Comparison of ENCODE assay signal across 8 cellular contexts in the genomic region with DNA sequence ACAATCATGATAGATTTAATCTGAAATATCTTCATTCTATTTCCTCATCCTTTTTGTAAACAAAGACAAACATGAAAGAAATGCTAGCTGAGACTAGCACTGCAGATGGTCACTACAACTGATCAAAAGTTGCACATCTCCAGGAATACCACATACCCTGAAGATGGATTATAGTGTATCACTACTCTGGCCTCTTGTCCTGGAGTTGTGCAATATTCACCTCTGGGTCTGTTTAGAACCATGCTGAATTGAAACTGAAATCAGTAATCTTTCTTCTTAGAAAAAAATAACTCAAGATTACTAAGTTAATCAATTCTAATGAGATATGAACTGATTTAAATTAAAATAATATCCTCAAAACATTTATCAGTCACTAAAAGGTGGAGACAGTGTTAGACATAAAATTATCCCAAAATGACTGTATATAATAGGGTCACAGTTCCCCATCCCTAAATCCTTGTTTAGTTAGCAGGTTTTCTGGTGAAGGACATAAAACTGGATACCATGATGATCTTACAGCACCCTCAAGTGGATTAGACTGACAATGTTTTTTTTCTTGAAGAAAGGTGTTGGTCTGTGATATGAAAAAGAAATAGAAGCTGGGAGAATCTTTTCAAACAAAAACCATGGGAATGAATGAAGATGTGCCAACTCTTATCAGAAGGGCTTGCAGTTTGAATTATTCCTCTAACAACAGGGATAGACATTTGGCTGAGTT. TPM values are rescaled to one million over a fixed set of nuclear protein-coding genes. Genes with fewer than 3 reads are reported as not detected.
DNase-seq lines count a peak whose midpoint lies in the region; ATAC-seq and TF ChIP-seq lines count a peak whose summit lies in the region.

No MANE protein-coding gene starts in this region.

- peak in 1 of 2 donors; percentile 36 for DNase-seq in cardiac muscle cell (ENCODE audit: low read depth in 1 of 2, low spot score in 1 of 2)
- no peak for DNase-seq in heart left ventricle
- DNase-seq in NCI-H345 treated with DMSO at 0.1 percent for 48 hours (lab: John Stamatoyannopoulos, UW; ENCODE audit: unreplicated experiment): peak; percentile 36
- DNase-seq in dermis blood vessel endothelial cell: peak; percentile 69
- peak; percentile 31 for DNase-seq in stromal cell of bone marrow (ENCODE audit: low read depth)
- DNase-seq in NK-92 (lab: John Stamatoyannopoulos, UW; ENCODE audit: unreplicated experiment): no peak

- no peaks in the 10 kb centered on the region for H3K36me3 ChIP-seq in cardiac muscle cell
- H3K36me3 ChIP-seq in heart left ventricle: no peaks in the 10 kb centered on the region

- no peaks in the 10 kb centered on the region for H3K4me1 ChIP-seq in cardiac muscle cell (ENCODE audit: low read depth)
- no peaks in the 10 kb centered on the region for H3K4me1 ChIP-seq in heart left ventricle

- H3K9me3 ChIP-seq in cardiac muscle cell (ENCODE audit: low read depth) (no peaks in the 10 kb centered on the region), heart left ventricle (no peaks in the 10 kb centered on the region)

- TF ChIP-seq CTCF in cardiac muscle cell (IDR thresholded peaks at IDR 0.05; ENCODE audit: low read depth, low read length) (peak; percentile 15), heart left ventricle (IDR thresholded peaks at IDR 0.05) (peak in 5 of 12 donors; percentile 14 to 37 (median 23))

- H3K27me3 ChIP-seq in cardiac muscle cell: peaks cover 42% of the 10 kb centered on the region
- peaks cover 0 to 25% (median 3%) of the 10 kb centered on the region in 9 donors for H3K27me3 ChIP-seq in heart left ventricle

- ATAC-seq in heart left ventricle: no peak
- ATAC-seq in HG02943 (IDR thresholded peaks at IDR 0.05; ENCODE audit: low read depth, unreplicated experiment): peak; percentile 64
- no peak for ATAC-seq in HG02970 (IDR thresholded peaks at IDR 0.05; ENCODE audit: low FRiP score, unreplicated experiment)

- H3K4me3 ChIP-seq in cardiac muscle cell: no peak overlapping the region
- H3K4me3 ChIP-seq in heart left ventricle: no peak overlapping the region

- no peak overlapping the region for H3K27ac ChIP-seq in cardiac muscle cell
- H3K27ac ChIP-seq in heart left ventricle: no peak overlapping the region

- intact Hi-C loops in heart left ventricle (cut with DNase I): loop anchor here in 3 of 10 donors (5.0 to 10.0 kb wide), 3 partner anchors 660 to 782 kb away; no protein-coding TSS in a partner anchor

- TF ChIP-seq POLR2A in heart left ventricle (IDR thresholded peaks at IDR 0.05): no peak

RNA-seq across cellular contexts. Expression of a gene that starts 7.2 kb away (rescaled TPM):
- 25.3 and 37.0 TPM in 2 replicates for total RNA-seq in cardiac muscle cell
- polyA plus RNA-seq in cardiac muscle cell: 27.8 and 35.7 TPM in 2 replicates
- total RNA-seq in heart left ventricle: 10 to 100 TPM in 6 of 9 donors, 1 to 10 TPM in 3; 4.8 to 20.4 (median 11.6) TPM
- 1 to 10 TPM; 6.5 to 9.3 TPM for polyA plus RNA-seq in heart left ventricle
- total RNA-seq in dermis blood vessel endothelial cell: 40.0 and 66.4 TPM in 2 replicates

Comparison
In these comparisons a context has a peak if more than half of its experiments do, and no peak if none do; other contexts are left out.
1. DNase-seq: peak in NCI-H345 treated with DMSO at 0.1 percent for 48 hours (single experiment), dermis blood vessel endothelial cell (single experiment) and stromal cell of bone marrow (single experiment); none in heart left ventricle (0 of 5) and NK-92 (single experiment).